In genomic region chrX:66553973-66554372, GRCh38 we compare ENCODE assay signal across 24 cellular contexts.
"Had no signal": no experiment of that assay in that cellular context is flagged by ENCODE, and none has a peak within 500 bp of the region (broad histone marks: within the 10 kb centered on the region; RNA-seq: fewer than 3 reads in every experiment).

No MANE protein-coding gene starts in this region.

- H3K36me3 ChIP-seq: pancreas, prostate gland, tibial nerve had no signal

- H3K27me3 ChIP-seq: pancreas, tibial nerve had no signal

- H3K36me3 Mint-ChIP-seq: activated CD8-positive, alpha-beta memory T cell treated with anti-CD3 and anti-CD28 coated beads, Interleukin-2, amount 10 ng/mL, durations not matched to agents 7 days and 5 days; activated naive CD4-positive, alpha-beta T cell treated with anti-CD3 and anti-CD28 coated beads, Interleukin-2, amount 50 U/mL, for 24 hours; naive thymus-derived CD4-positive, alpha-beta T cell had no signal

- H3K4me3 Mint-ChIP-seq: activated CD4-positive, alpha-beta T cell treated with anti-CD3 and anti-CD28 coated beads for 36 hours; activated CD8-positive, alpha-beta memory T cell treated with anti-CD3 and anti-CD28 coated beads, Interleukin-2, amount 10 ng/mL, durations not matched to agents 7 days and 5 days; activated CD8-positive, alpha-beta T cell treated with anti-CD3 and anti-CD28 coated beads, Interleukin-2, amount 10 ng/mL, durations not matched to agents 7 days and 5 days; activated naive CD4-positive, alpha-beta T cell treated with anti-CD3 and anti-CD28 coated beads, Interleukin-2, amount 50 U/mL, for 24 hours; activated naive CD8-positive, alpha-beta T cell treated with anti-CD3 and anti-CD28 coated beads, Interleukin-2, amount 50 U/mL, for 24 hours; naive thymus-derived CD4-positive, alpha-beta T cell had no signal

- H3K4me1 Mint-ChIP-seq: activated CD4-positive, alpha-beta T cell treated with anti-CD3 and anti-CD28 coated beads for 36 hours; activated CD8-positive, alpha-beta memory T cell treated with anti-CD3 and anti-CD28 coated beads, Interleukin-2, amount 10 ng/mL, durations not matched to agents 7 days and 5 days; activated naive CD4-positive, alpha-beta T cell treated with anti-CD3 and anti-CD28 coated beads, Interleukin-2, amount 50 U/mL, for 24 hours; activated naive CD8-positive, alpha-beta T cell treated with anti-CD3 and anti-CD28 coated beads, Interleukin-2, amount 50 U/mL, for 24 hours; naive thymus-derived CD4-positive, alpha-beta T cell had no signal

- H3K27ac Mint-ChIP-seq: activated CD4-positive, alpha-beta T cell treated with anti-CD3 and anti-CD28 coated beads for 36 hours; activated CD8-positive, alpha-beta memory T cell treated with anti-CD3 and anti-CD28 coated beads, Interleukin-2, amount 10 ng/mL, durations not matched to agents 7 days and 5 days; activated CD8-positive, alpha-beta T cell treated with anti-CD3 and anti-CD28 coated beads, Interleukin-2, amount 10 ng/mL, durations not matched to agents 7 days and 5 days; activated naive CD4-positive, alpha-beta T cell treated with anti-CD3 and anti-CD28 coated beads, Interleukin-2, amount 50 U/mL, for 24 hours; activated naive CD8-positive, alpha-beta T cell treated with anti-CD3 and anti-CD28 coated beads, Interleukin-2, amount 50 U/mL, for 24 hours; activated T-helper 2 cell treated with anti-CD3 and anti-CD28 coated beads, Interferon-gamma antibody, Interleukin-2, Interleukin-4, amounts not matched to agents 10 μg/mL and 5 μg/mL and 100 μg/mL, durations not matched to agents 14 hours and 24 hours and 36 hours; naive thymus-derived CD4-positive, alpha-beta T cell had no signal

- H3K4me1 ChIP-seq: pancreas, prostate gland, tibial nerve had no signal

- H3K9me3 Mint-ChIP-seq: activated T-helper 2 cell treated with anti-CD3 and anti-CD28 coated beads, Interferon-gamma antibody, Interleukin-2, Interleukin-4, amounts not matched to agents 10 μg/mL and 5 μg/mL and 100 μg/mL, durations not matched to agents 14 hours and 24 hours and 36 hours had no signal

- H3K9me3 ChIP-seq: pancreas, prostate gland, tibial nerve had no signal

- H3K4me3 ChIP-seq: pancreas, prostate gland, tibial nerve had no signal

- H3K27ac ChIP-seq: pancreas, prostate gland, tibial nerve had no signal

- H3K27me3 Mint-ChIP-seq: activated CD8-positive, alpha-beta memory T cell treated with anti-CD3 and anti-CD28 coated beads, Interleukin-2, amount 10 ng/mL, durations not matched to agents 7 days and 5 days; activated naive CD4-positive, alpha-beta T cell treated with anti-CD3 and anti-CD28 coated beads, Interleukin-2, amount 50 U/mL, for 24 hours; naive thymus-derived CD4-positive, alpha-beta T cell had no signal

- DNase-seq: activated CD4-positive, alpha-beta T cell treated with anti-CD3 and anti-CD28 coated beads for 36 hours; activated CD4-positive, CD25-positive, alpha-beta regulatory T cell; activated CD8-positive, alpha-beta memory T cell treated with anti-CD3 and anti-CD28 coated beads, Interleukin-2, amount 10 ng/mL, durations not matched to agents 7 days and 5 days; activated CD8-positive, alpha-beta T cell treated with anti-CD3 and anti-CD28 coated beads, Interleukin-2, amount 10 ng/mL, durations not matched to agents 7 days and 5 days; activated naive CD8-positive, alpha-beta T cell treated with anti-CD3 and anti-CD28 coated beads, Interleukin-2, amount 50 U/mL, for 24 hours; activated T-cell treated with anti-CD3 and anti-CD28 coated beads, Interleukin-2, amount 50 U/mL, for 48 hours; amygdala; central memory CD4-positive, alpha-beta T cell; dermis blood vessel endothelial cell; effector CD8-positive, alpha-beta T cell; head of caudate nucleus; hippocampal formation; kidney; left colon; mammary epithelial cell; naive thymus-derived CD4-positive, alpha-beta T cell; nucleus accumbens; pancreas; retina; stimulated activated naive CD4-positive, alpha-beta T cell treated with Interleukin-2 at 50 U/mL for 16 hours had no signal
